Comparison of ENCODE assay signal across 29 cellular contexts in genomic region chr5:56396634-56397033, GRCh38.
"Had no signal": no experiment of that assay in that cellular context is flagged by ENCODE, and none has a peak within 500 bp of the region (broad histone marks: within the 10 kb centered on the region; RNA-seq: fewer than 3 reads in every experiment).

No MANE protein-coding gene starts in this region.

- H2AFZ ChIP-seq: parathyroid adenoma had no signal

- H3K9me3 ChIP-seq: neutrophil, thyroid gland, vagina had no signal

- H3K79me2 ChIP-seq: parathyroid adenoma had no signal

- H3K27me3 ChIP-seq: neutrophil, stomach, thyroid gland, tibial nerve, upper lobe of left lung, vagina had no signal

- FAIRE-seq: urothelium cell line had no signal

- H3K4me1 Mint-ChIP-seq: nephron progenitor cell; stimulated activated effector memory CD8-positive, alpha-beta T cell treated with anti-CD3 and anti-CD28 coated beads, Interleukin-12 subunit alpha, Interleukin-12 subunit beta, amount 100 ng/mL, for 72 hours had no signal

- H3K27ac Mint-ChIP-seq: naive thymus-derived CD8-positive, alpha-beta T cell; natural killer cell treated with Interleukin-12 subunit alpha and Interleukin-12 subunit beta and Interleukin-15 and Interleukin-18, amount 100 ng/mL, for 72 hours; nephron progenitor cell; progenitor cell of endocrine pancreas; stimulated activated effector memory CD8-positive, alpha-beta T cell treated with anti-CD3 and anti-CD28 coated beads, Interleukin-12 subunit alpha, Interleukin-12 subunit beta, amount 100 ng/mL, for 72 hours; stimulated activated naive B cell treated with anti-CD40 and anti-IgM and Interleukin-4, amounts not matched to agents 10 μg/mL and 1 μg/mL and 100 μg/mL, for 72 hours; stimulated activated naive CD8-positive, alpha-beta T cell treated with anti-CD3 and anti-CD28 coated beads, Interleukin-15, Interleukin-2, amounts not matched to agents 100 ng/mL and 50 ng/mL, for 24 hours had no signal

- H3K36me3 ChIP-seq: neutrophil, stomach, thoracic aorta, thyroid gland, tibial nerve, upper lobe of left lung, vagina had no signal

- H3K27me3 Mint-ChIP-seq: naive thymus-derived CD8-positive, alpha-beta T cell; progenitor cell of endocrine pancreas; stimulated activated naive B cell treated with anti-CD40 and anti-IgM and Interleukin-4, amounts not matched to agents 10 μg/mL and 1 μg/mL and 100 μg/mL, for 72 hours; stimulated activated naive CD8-positive, alpha-beta T cell treated with anti-CD3 and anti-CD28 coated beads, Interleukin-15, Interleukin-2, amounts not matched to agents 100 ng/mL and 50 ng/mL, for 24 hours had no signal

- H3K4me3 ChIP-seq: psoas muscle, skin epidermis, stomach, thoracic aorta, thyroid gland, tibial nerve, upper lobe of left lung, vagina had no signal

- DNase-seq: naive thymus-derived CD8-positive, alpha-beta T cell; nephron progenitor cell; nucleus accumbens; posterior cingulate gyrus; psoas muscle; right cardiac atrium; stimulated activated CD4-positive, alpha-beta T cell treated with anti-CD3 and anti-CD28 coated beads, Interleukin-15, amount 100 ng/mL, for 24 hours; stimulated activated CD4-positive, alpha-beta T cell treated with anti-CD3 and anti-CD28 coated beads, Interleukin-2, amount 100 ng/mL, for 24 hours; stimulated activated CD4-positive, alpha-beta T cell treated with anti-CD3 and anti-CD28 coated beads, Interleukin-2, amount 100 ng/mL, for 48 hours; stimulated activated CD4-positive, alpha-beta T cell treated with anti-CD3 and anti-CD28 coated beads, Interleukin-4, amount 100 ng/mL, for 24 hours; stimulated activated naive B cell treated with anti-CD40 and anti-IgM and Interleukin-4, amounts not matched to agents 10 μg/mL and 1 μg/mL and 100 μg/mL, for 72 hours; stimulated activated naive CD4-positive, alpha-beta T cell treated with Interleukin-2 at 50 U/mL for 16 hours; stomach; thyroid gland; trophoblast cell; upper lobe of left lung had no signal

- H3K9me3 Mint-ChIP-seq: natural killer cell treated with Interleukin-12 subunit alpha and Interleukin-12 subunit beta and Interleukin-15 and Interleukin-18, amount 100 ng/mL, for 72 hours had no signal

- H3K9ac ChIP-seq: parathyroid adenoma had no signal

- H3K27ac ChIP-seq: neutrophil, parathyroid adenoma, psoas muscle, skin epidermis, stomach, thoracic aorta, thyroid gland, tibial nerve, upper lobe of left lung, vagina had no signal

- H3K4me3 Mint-ChIP-seq: naive thymus-derived CD8-positive, alpha-beta T cell; natural killer cell treated with Interleukin-12 subunit alpha and Interleukin-12 subunit beta and Interleukin-15 and Interleukin-18, amount 100 ng/mL, for 72 hours; nephron progenitor cell; neural crest cell; stimulated activated effector memory CD8-positive, alpha-beta T cell treated with anti-CD3 and anti-CD28 coated beads, Interleukin-12 subunit alpha, Interleukin-12 subunit beta, amount 100 ng/mL, for 72 hours; stimulated activated naive B cell treated with anti-CD40 and anti-IgM and Interleukin-4, amounts not matched to agents 10 μg/mL and 1 μg/mL and 100 μg/mL, for 72 hours; stimulated activated naive CD8-positive, alpha-beta T cell treated with anti-CD3 and anti-CD28 coated beads, Interleukin-15, Interleukin-2, amounts not matched to agents 100 ng/mL and 50 ng/mL, for 24 hours had no signal

- H3K36me3 Mint-ChIP-seq: stimulated activated effector memory CD8-positive, alpha-beta T cell treated with anti-CD3 and anti-CD28 coated beads, Interleukin-12 subunit alpha, Interleukin-12 subunit beta, amount 100 ng/mL, for 72 hours had no signal

- ATAC-seq: naive thymus-derived CD8-positive, alpha-beta T cell; natural killer cell treated with Interleukin-12 subunit alpha and Interleukin-12 subunit beta and Interleukin-15 and Interleukin-18, amount 100 ng/mL, for 72 hours; psoas muscle; right cardiac atrium; sciatic nerve; stimulated activated effector memory CD8-positive, alpha-beta T cell treated with anti-CD3 and anti-CD28 coated beads, Interleukin-12 subunit alpha, Interleukin-12 subunit beta, amount 100 ng/mL, for 72 hours; stimulated activated naive B cell treated with anti-CD40 and anti-IgM and Interleukin-4, amounts not matched to agents 10 μg/mL and 1 μg/mL and 100 μg/mL, for 72 hours had no signal

- H3K4me1 ChIP-seq: psoas muscle, stomach, thyroid gland, tibial nerve, upper lobe of left lung, vagina had no signal
